In genomic region chr10:123998197-123999141, GRCh38 we compare ENCODE assay signal across 16 cellular contexts.
DNase-seq lines count a peak whose midpoint lies in the region; ATAC-seq and TF ChIP-seq lines count a peak whose summit lies in the region.
"Had no signal": no experiment of that assay in that cellular context is flagged by ENCODE, and none has a peak within 500 bp of the region (broad histone marks: within the 10 kb centered on the region; RNA-seq: fewer than 3 reads in every experiment).

No MANE protein-coding gene starts in this region.

- no peak for TF ChIP-seq CTCF in GM13976 (IDR thresholded peaks at IDR 0.05; ENCODE audit: borderline replicate concordance, control extremely low read depth, extremely low read depth, insufficient read depth, missing control alignments)

- DNase-seq in 8988T (peak; percentile 3), GM13976 (ENCODE audit: low spot score) (peak; percentile 12), mucosa of gallbladder (ENCODE audit: low spot score) (peak; percentile 8), NCI-H69 (lab: John Stamatoyannopoulos, UW) (no peak), ureter (ENCODE audit: low spot score) (no peak)
- DNase-seq: effector CD4-positive, alpha-beta T cell; NCI-H1436 treated with DMSO at 0.1 percent for 48 hours; NCI-H2227 treated with DMSO at 0.1 percent for 48 hours; Right ventricle myocardium superior; stimulated activated CD4-positive, alpha-beta T cell treated with anti-CD3 and anti-CD28 coated beads, Interleukin-4, amount 100 ng/mL, for 24 hours; T-helper 2 cell had no signal

- H3K9me3 Mint-ChIP-seq in dendritic cell treated with granulocyte-macrophage colony-stimulating factor and Interleukin-4, amounts not matched to agents 40 ng/mL and 50 ng/mL, for 4 days = no peaks in the 10 kb centered on the region
- H3K9me3 Mint-ChIP-seq: activated naive CD4-positive, alpha-beta T cell treated with anti-CD3 and anti-CD28 coated beads, Interleukin-2, amount 50 U/mL, for 24 hours; neural crest cell had no signal

- no peaks in the 10 kb centered on the region for H3K36me3 Mint-ChIP-seq in dendritic cell treated with granulocyte-macrophage colony-stimulating factor and Interleukin-4, amounts not matched to agents 40 ng/mL and 50 ng/mL, for 4 days (ENCODE audit: low read depth)
- H3K36me3 Mint-ChIP-seq: activated naive CD4-positive, alpha-beta T cell treated with anti-CD3 and anti-CD28 coated beads, Interleukin-2, amount 50 U/mL, for 24 hours had no signal

- peak overlapping the region; percentile 8 for H3K4me3 Mint-ChIP-seq in dendritic cell treated with granulocyte-macrophage colony-stimulating factor and Interleukin-4, amounts not matched to agents 40 ng/mL and 50 ng/mL, for 4 days
- H3K4me3 Mint-ChIP-seq: activated naive CD4-positive, alpha-beta T cell treated with anti-CD3 and anti-CD28 coated beads, Interleukin-2, amount 50 U/mL, for 24 hours; neural crest cell had no signal

- peak overlapping the region; percentile 89 for H3K27ac Mint-ChIP-seq in dendritic cell treated with granulocyte-macrophage colony-stimulating factor and Interleukin-4, amounts not matched to agents 40 ng/mL and 50 ng/mL, for 4 days
- H3K27ac Mint-ChIP-seq: activated naive CD4-positive, alpha-beta T cell treated with anti-CD3 and anti-CD28 coated beads, Interleukin-2, amount 50 U/mL, for 24 hours had no signal

- ATAC-seq in GM21619 (IDR thresholded peaks at IDR 0.05; ENCODE audit: unreplicated experiment) (no peak), GM21447 (IDR thresholded peaks at IDR 0.05; ENCODE audit: unreplicated experiment) (no peak)

- intact Hi-C loops in dendritic cell treated with granulocyte-macrophage colony-stimulating factor and Interleukin-4, amounts not matched to agents 40 ng/mL and 50 ng/mL, for 4 days (cut with micrococcal nuclease) = loop anchor here (5.0 kb wide), 1 partner anchor 39 kb away; no protein-coding TSS in a partner anchor

- in situ Hi-C loops in GM13976 (cut with MboI; ENCODE audit: low sequenced_read_pairs, unreplicated experiment) = loop anchor here (5.0 kb wide), 1 partner anchor 389 kb away; no protein-coding TSS in a partner anchor

- H3K4me1 Mint-ChIP-seq in dendritic cell treated with granulocyte-macrophage colony-stimulating factor and Interleukin-4, amounts not matched to agents 40 ng/mL and 50 ng/mL, for 4 days (ENCODE audit: low read depth) = peaks cover 85% of the 10 kb centered on the region

- peaks cover 25% of the 10 kb centered on the region for H3K27me3 Mint-ChIP-seq in dendritic cell treated with granulocyte-macrophage colony-stimulating factor and Interleukin-4, amounts not matched to agents 40 ng/mL and 50 ng/mL, for 4 days

Comparison
In these comparisons a context has a peak if more than half of its experiments do, and no peak if none do; other contexts are left out.
1. DNase-seq: peak in 8988T (single experiment), GM13976 (single experiment) and mucosa of gallbladder (single experiment); none in NCI-H69 (single experiment) and ureter (single experiment).